Comparison of ENCODE assay signal across 16 cellular contexts in genomic region chrX:135632353-135632752, GRCh38.
DNase-seq lines count a peak whose midpoint lies in the region; ATAC-seq, FAIRE-seq and TF ChIP-seq lines count a peak whose summit lies in the region.
"Had no signal": no experiment of that assay in that cellular context is flagged by ENCODE, and none has a peak within 500 bp of the region (broad histone marks: within the 10 kb centered on the region; RNA-seq: fewer than 3 reads in every experiment).

No MANE protein-coding gene starts in this region.

- no peak overlapping the region for H4K91ac ChIP-seq in H1 (replicated peaks; ENCODE audit: insufficient read length, low read length)

- no peaks in the 10 kb centered on the region for H3K9me2 ChIP-seq in MM.1S (replicated peaks; ENCODE audit: insufficient read depth, low read length)

- H3K4me1 Mint-ChIP-seq in activated naive CD8-positive, alpha-beta T cell treated with anti-CD3 and anti-CD28 coated beads, Interleukin-2, amount 50 U/mL, for 24 hours, result no peaks in the 10 kb centered on the region
- H3K4me1 Mint-ChIP-seq: activated B cell treated with CpG ODN at 0.5 μM for 24 hours had no signal

- no peaks in the 10 kb centered on the region for H3F3A ChIP-seq in MM.1S (ENCODE audit: insufficient read depth, low read length)

- H3K27me3 ChIP-seq in MM.1S (replicated peaks; ENCODE audit: insufficient read depth, low read length) (no peaks in the 10 kb centered on the region), H1 (replicated peaks in 1 of 4; ENCODE audit: control insufficient read depth in 3 of 4, extremely low read depth in 1 of 4, insufficient read depth in 3 of 4, low read length in 3 of 4) (no peaks in the 10 kb centered on the region), right atrium auricular region (no peaks in the 10 kb centered on the region)

- H3K18ac ChIP-seq in H1 (ENCODE audit: extremely low read depth, low read length), result no peak overlapping the region

- H3K14ac ChIP-seq in H1 (ENCODE audit: insufficient read length), result no peak overlapping the region

- no peak overlapping the region for H3K4me3 ChIP-seq in MM.1S (ENCODE audit: low read length)
- no peak overlapping the region for H3K4me3 ChIP-seq in H1 (ENCODE audit: extremely low read depth in 1 of 4, insufficient read depth in 2 of 4, low read depth in 3 of 4, low read length in 4 of 4)
- H3K4me3 ChIP-seq in right atrium auricular region, result no peak overlapping the region
- H3K4me3 ChIP-seq: tibial nerve had no signal

- ATAC-seq in GM21526 (IDR thresholded peaks at IDR 0.05; ENCODE audit: low FRiP score, unreplicated experiment), result peak; percentile 66
- no peak for ATAC-seq in activated naive CD8-positive, alpha-beta T cell treated with anti-CD3 and anti-CD28 coated beads, Interleukin-2, amount 50 U/mL, for 24 hours
- ATAC-seq: sciatic nerve had no signal

- no peaks in the 10 kb centered on the region for H3K36me3 ChIP-seq in MM.1S (replicated peaks; ENCODE audit: insufficient read depth, low read length)
- no peaks in the 10 kb centered on the region for H3K36me3 ChIP-seq in H1 (ENCODE audit: control insufficient read depth in 2 of 4, insufficient read depth in 4 of 4, low read length in 3 of 4)
- no peaks in the 10 kb centered on the region for H3K36me3 ChIP-seq in right atrium auricular region
- H3K36me3 ChIP-seq: tibial nerve had no signal

- no peak overlapping the region for H3K27ac Mint-ChIP-seq in activated naive CD8-positive, alpha-beta T cell treated with anti-CD3 and anti-CD28 coated beads, Interleukin-2, amount 50 U/mL, for 24 hours
- H3K27ac Mint-ChIP-seq: activated B cell treated with CpG ODN at 0.5 μM for 24 hours; activated T-helper 1 cell treated with anti-CD3 and anti-CD28 coated beads, Interleukin-12 subunit alpha, Interleukin-12 subunit beta, Interleukin-2, Interleukin-4 antibody, amounts not matched to agents 30 ng/mL and 10 ng/mL and 1 ng/mL, durations not matched to agents 14 hours and 24 hours and 36 hours had no signal

- no peak overlapping the region for H3K56ac ChIP-seq in H1 (replicated peaks; ENCODE audit: insufficient read length, low read depth, low read length)

- H2AK5ac ChIP-seq in H1 (ENCODE audit: low read depth, low read length), result no peak overlapping the region

- no peaks in the 10 kb centered on the region for H3K27me3 Mint-ChIP-seq in activated naive CD8-positive, alpha-beta T cell treated with anti-CD3 and anti-CD28 coated beads, Interleukin-2, amount 50 U/mL, for 24 hours
- H3K27me3 Mint-ChIP-seq: activated B cell treated with CpG ODN at 0.5 μM for 24 hours had no signal

- no peak overlapping the region for H2BK5ac ChIP-seq in H1 (ENCODE audit: low read depth, low read length)

- 0 out of 2 replicates have a peak, but pooled peaks have one; percentile 5 for TF ChIP-seq CTCF in GM12874 (IDR thresholded peaks at IDR 0.05; ENCODE audit: insufficient read depth, low read depth, low read length)
- TF ChIP-seq CTCF in MM.1S (IDR thresholded peaks at IDR 0.05; ENCODE audit: low read length), result peak; percentile 57
- TF ChIP-seq CTCF in H1 (IDR thresholded peaks at IDR 0.05; ENCODE audit: control extremely low read depth in 1 of 3, insufficient read depth in 1 of 3, low read depth in 1 of 3, low read length in 3 of 3), result no peak
- TF ChIP-seq CTCF in right atrium auricular region (IDR thresholded peaks at IDR 0.05), result no peak

- H4K20me1 ChIP-seq in MM.1S (ENCODE audit: insufficient read depth, low read length) (no peaks in the 10 kb centered on the region), H1 (replicated peaks in 1 of 2; ENCODE audit: control insufficient read depth in 1 of 2, insufficient read depth in 2 of 2, low read length in 2 of 2) (no peaks in the 10 kb centered on the region)

- H3K9me3 Mint-ChIP-seq in activated naive CD8-positive, alpha-beta T cell treated with anti-CD3 and anti-CD28 coated beads, Interleukin-2, amount 50 U/mL, for 24 hours, result no peaks in the 10 kb centered on the region
- H3K9me3 Mint-ChIP-seq: activated B cell treated with CpG ODN at 0.5 μM for 24 hours; activated T-helper 1 cell treated with anti-CD3 and anti-CD28 coated beads, Interleukin-12 subunit alpha, Interleukin-12 subunit beta, Interleukin-2, Interleukin-4 antibody, amounts not matched to agents 30 ng/mL and 10 ng/mL and 1 ng/mL, durations not matched to agents 14 hours and 24 hours and 36 hours had no signal

- no peak overlapping the region for H3K4ac ChIP-seq in H1 (replicated peaks; ENCODE audit: insufficient read length, low read depth, low read length)

- H4K5ac ChIP-seq in H1 (ENCODE audit: insufficient read length, low read depth, low read length), result no peak overlapping the region

- TF ChIP-seq RAD21 in H1 (IDR thresholded peaks at IDR 0.05 in 1 of 2, conservative IDR thresholded peaks at IDR 0.05 in 1 of 2; ENCODE audit: low read depth in 2 of 2, low read length in 2 of 2), result no peak

- WGBS in H1 (ENCODE audit: extremely low coverage in 1 of 2, insufficient coverage in 1 of 2, insufficient read length in 1 of 2, insufficient replicate concordance in 2 of 2, low coverage in 1 of 2, low lambda C conversion rate in 2 of 2, missing lambda C conversion rate in 1 of 2), 2 experiments, result 80% methylated on average over 1 of the region's 1 CpG; no CpG with 5 or more reads in 1 of the 2 experiments

- H3K4me2 ChIP-seq in MM.1S (ENCODE audit: low read depth, low read length) (no peak overlapping the region), H1 (ENCODE audit: insufficient read depth in 1 of 2, low read depth in 2 of 2, low read length in 2 of 2) (no peak overlapping the region)

- no peak overlapping the region for H2AFZ ChIP-seq in MM.1S (ENCODE audit: low read length)
- no peak overlapping the region for H2AFZ ChIP-seq in H1 (ENCODE audit: low read length)

- no peak overlapping the region for H4K8ac ChIP-seq in H1 (ENCODE audit: extremely low read depth, insufficient read depth, low read length)

- no peaks in the 10 kb centered on the region for H3K23me2 ChIP-seq in H1 (ENCODE audit: low read depth, low read length)

- DNase-seq in MM.1S, result peak; percentile 68
- no peak for DNase-seq in H1 (ENCODE audit: low read depth in 1 of 2, low spot score in 2 of 2)
- DNase-seq in glomerular visceral epithelial cell (ENCODE audit: extremely low spot score), result no peak
- no peak for DNase-seq in right atrium auricular region (ENCODE audit: low spot score)
- no peak for DNase-seq in activated naive CD8-positive, alpha-beta T cell treated with anti-CD3 and anti-CD28 coated beads, Interleukin-2, amount 50 U/mL, for 24 hours
- no peak for DNase-seq in RCC 7860 (ENCODE audit: low spot score)
- DNase-seq: activated B cell treated with CpG ODN at 0.5 μM for 24 hours, NCI-H2029 treated with DMSO at 0.1 percent for 48 hours, Right ventricle myocardium superior had no signal

- CTCF ChIA-PET in H1 (lab: Charles Lee; ENCODE audit: partially characterized antibody), result no interaction called here

- H3K4me3 Mint-ChIP-seq in activated naive CD8-positive, alpha-beta T cell treated with anti-CD3 and anti-CD28 coated beads, Interleukin-2, amount 50 U/mL, for 24 hours, result no peak overlapping the region
- H3K4me3 Mint-ChIP-seq: activated B cell treated with CpG ODN at 0.5 μM for 24 hours; activated T-helper 1 cell treated with anti-CD3 and anti-CD28 coated beads, Interleukin-12 subunit alpha, Interleukin-12 subunit beta, Interleukin-2, Interleukin-4 antibody, amounts not matched to agents 30 ng/mL and 10 ng/mL and 1 ng/mL, durations not matched to agents 14 hours and 24 hours and 36 hours had no signal

- POLR2A ChIA-PET in H1 (lab: Charles Lee; ENCODE audit: partially characterized antibody), result no interaction called here

- FAIRE-seq in H1 (lab: Jason Lieb, UNC) (peak; percentile 86), RCC 7860 (lab: Jason Lieb, UNC) (no peak)
- FAIRE-seq: bronchial epithelial cell had no signal

- H3K27ac ChIP-seq in MM.1S (ENCODE audit: low read length) (no peak overlapping the region), H1 (ENCODE audit: low read depth, low read length) (no peak overlapping the region), right atrium auricular region (no peak overlapping the region)
- H3K27ac ChIP-seq: epithelial cell of prostate, tibial nerve had no signal

- H2BK20ac ChIP-seq in H1 (ENCODE audit: low read length), result no peak overlapping the region

- no peak overlapping the region for H2BK12ac ChIP-seq in H1 (ENCODE audit: low read depth, low read length)

- H3K4me1 ChIP-seq in MM.1S (ENCODE audit: low read length), result no peaks in the 10 kb centered on the region
- no peaks in the 10 kb centered on the region for H3K4me1 ChIP-seq in H1 (replicated peaks in 1 of 4; ENCODE audit: control insufficient read depth in 3 of 4, insufficient read depth in 4 of 4, low read length in 3 of 4)
- H3K4me1 ChIP-seq in right atrium auricular region, result no peaks in the 10 kb centered on the region
- H3K4me1 ChIP-seq: tibial nerve had no signal

- no peak overlapping the region for H2BK120ac ChIP-seq in H1 (replicated peaks; ENCODE audit: low read depth, low read length)

- H3K23ac ChIP-seq in H1 (ENCODE audit: insufficient read length), result no peak overlapping the region

- no peaks in the 10 kb centered on the region for H3K79me2 ChIP-seq in MM.1S (ENCODE audit: low read length)
- no peaks in the 10 kb centered on the region for H3K79me2 ChIP-seq in H1 (ENCODE audit: control insufficient read depth in 1 of 2, insufficient read depth in 2 of 2, low read length in 2 of 2)

- TF ChIP-seq POLR2A in H1 (IDR thresholded peaks at IDR 0.05; ENCODE audit: control extremely low read depth in 1 of 2, low read depth in 2 of 2, low read length in 2 of 2), result no peak

- H3K9ac ChIP-seq in MM.1S (ENCODE audit: low read length), result no peak overlapping the region
- H3K9ac ChIP-seq in H1 (replicated peaks in 1 of 4; ENCODE audit: extremely low read depth in 1 of 4, low read depth in 3 of 4, low read length in 3 of 4), result no peak overlapping the region

- no peaks in the 10 kb centered on the region for H3K36me3 Mint-ChIP-seq in activated naive CD8-positive, alpha-beta T cell treated with anti-CD3 and anti-CD28 coated beads, Interleukin-2, amount 50 U/mL, for 24 hours (ENCODE audit: low read depth)

- H3K79me1 ChIP-seq in H1 (ENCODE audit: low read depth, low read length), result no peaks in the 10 kb centered on the region

- H3K9me3 ChIP-seq in MM.1S (replicated peaks; ENCODE audit: insufficient read depth, low read length), result no peaks in the 10 kb centered on the region
- H3K9me3 ChIP-seq in H1 (ENCODE audit: insufficient read depth in 2 of 2, low read depth in 1 of 2, low read length in 1 of 2), result peaks cover 5 to 25% of the 10 kb centered on the region in 2 experiments
- H3K9me3 ChIP-seq in right atrium auricular region, result no peaks in the 10 kb centered on the region
- H3K9me3 ChIP-seq: tibial nerve had no signal

- H2BK15ac ChIP-seq in H1 (ENCODE audit: low read length), result no peak overlapping the region

- no peak for TF ChIP-seq EP300 in H1 (IDR thresholded peaks at IDR 0.05; ENCODE audit: borderline replicate concordance in 1 of 2, low read depth in 2 of 2, low read length in 2 of 2)

TF ChIP-seq in H1, 55 proteins besides CTCF, POLR2A, EP300 and RAD21 (continues in another document):
- TF ChIP-seq EZH2 (IDR thresholded peaks at IDR 0.05; ENCODE audit: low read depth, low read length, severe bottlenecking) (no peak), SAP30 (IDR thresholded peaks at IDR 0.05; ENCODE audit: insufficient read depth, insufficient replicate concordance, low read length) (no peak), CEBPB (IDR thresholded peaks at IDR 0.05; ENCODE audit: low read depth, low read length) (no peak), HDAC2 (IDR thresholded peaks at IDR 0.05; ENCODE audit: borderline replicate concordance in 1 of 2, low read depth in 2 of 2, low read length in 2 of 2) (no peak)

Comparison
In these comparisons a context has a peak if more than half of its experiments do, and no peak if none do; other contexts are left out.
1. CTCF ChIP-seq: peak in GM12874 (single experiment) and MM.1S (single experiment); none in H1 (0 of 3) and right atrium auricular region (0 of 2).